ENCODE assay signal across 1 cellular context in the genomic region with DNA sequence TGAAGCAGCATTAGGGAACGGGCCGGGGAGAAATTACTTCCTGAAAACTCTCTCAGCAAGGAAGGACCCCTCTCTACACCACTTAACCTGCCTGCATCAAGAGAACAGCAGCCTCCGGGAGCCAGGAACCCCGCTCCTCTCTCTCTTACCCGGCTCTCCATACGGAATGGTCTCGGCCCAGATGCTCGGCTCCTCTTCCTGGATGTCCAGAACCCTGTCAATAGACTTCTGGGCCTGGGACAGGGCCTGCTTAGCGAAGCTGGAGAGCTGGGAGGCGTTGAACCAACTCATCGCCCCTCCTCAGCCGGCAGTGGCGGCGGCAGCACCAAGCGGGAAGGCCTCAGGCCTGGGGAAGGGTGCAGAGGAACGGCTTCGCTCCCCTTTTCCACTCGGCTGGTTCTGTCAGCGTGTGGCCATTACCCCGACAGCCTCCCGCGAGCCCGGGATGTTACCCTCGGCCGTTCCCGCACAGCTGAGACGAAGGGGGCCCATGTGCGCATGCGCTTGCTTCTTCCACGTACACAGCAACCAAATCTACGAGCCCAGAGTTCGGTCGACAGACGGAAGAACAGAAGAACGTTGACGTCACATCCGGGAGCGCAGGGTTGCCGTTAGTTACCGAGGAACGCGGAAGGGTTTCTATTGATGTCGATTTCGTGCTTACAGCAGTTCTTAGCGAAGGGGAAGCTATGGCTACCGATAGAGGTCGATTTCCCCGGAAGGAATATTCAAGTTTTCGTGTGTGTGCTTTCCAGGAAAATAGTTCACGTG.
TF ChIP-seq lines count a peak whose summit lies in the region.

A gene with protein sequence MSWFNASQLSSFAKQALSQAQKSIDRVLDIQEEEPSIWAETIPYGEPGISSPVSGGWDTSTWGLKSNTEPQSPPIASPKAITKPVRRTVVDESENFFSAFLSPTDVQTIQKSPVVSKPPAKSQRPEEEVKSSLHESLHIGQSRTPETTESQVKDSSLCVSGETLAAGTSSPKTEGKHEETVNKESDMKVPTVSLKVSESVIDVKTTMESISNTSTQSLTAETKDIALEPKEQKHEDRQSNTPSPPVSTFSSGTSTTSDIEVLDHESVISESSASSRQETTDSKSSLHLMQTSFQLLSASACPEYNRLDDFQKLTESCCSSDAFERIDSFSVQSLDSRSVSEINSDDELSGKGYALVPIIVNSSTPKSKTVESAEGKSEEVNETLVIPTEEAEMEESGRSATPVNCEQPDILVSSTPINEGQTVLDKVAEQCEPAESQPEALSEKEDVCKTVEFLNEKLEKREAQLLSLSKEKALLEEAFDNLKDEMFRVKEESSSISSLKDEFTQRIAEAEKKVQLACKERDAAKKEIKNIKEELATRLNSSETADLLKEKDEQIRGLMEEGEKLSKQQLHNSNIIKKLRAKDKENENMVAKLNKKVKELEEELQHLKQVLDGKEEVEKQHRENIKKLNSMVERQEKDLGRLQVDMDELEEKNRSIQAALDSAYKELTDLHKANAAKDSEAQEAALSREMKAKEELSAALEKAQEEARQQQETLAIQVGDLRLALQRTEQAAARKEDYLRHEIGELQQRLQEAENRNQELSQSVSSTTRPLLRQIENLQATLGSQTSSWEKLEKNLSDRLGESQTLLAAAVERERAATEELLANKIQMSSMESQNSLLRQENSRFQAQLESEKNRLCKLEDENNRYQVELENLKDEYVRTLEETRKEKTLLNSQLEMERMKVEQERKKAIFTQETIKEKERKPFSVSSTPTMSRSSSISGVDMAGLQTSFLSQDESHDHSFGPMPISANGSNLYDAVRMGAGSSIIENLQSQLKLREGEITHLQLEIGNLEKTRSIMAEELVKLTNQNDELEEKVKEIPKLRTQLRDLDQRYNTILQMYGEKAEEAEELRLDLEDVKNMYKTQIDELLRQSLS (minus strand): TSS at position 538 of the 771 bp plus-strand sequence. CDS start 247 bp downstream, at position 291.

TF ChIP-seq in K562, 482 proteins besides CTCF, POLR2A, EP300 and RAD21 (continued from another document and continues in another):
- TF ChIP-seq, protein P1, sequence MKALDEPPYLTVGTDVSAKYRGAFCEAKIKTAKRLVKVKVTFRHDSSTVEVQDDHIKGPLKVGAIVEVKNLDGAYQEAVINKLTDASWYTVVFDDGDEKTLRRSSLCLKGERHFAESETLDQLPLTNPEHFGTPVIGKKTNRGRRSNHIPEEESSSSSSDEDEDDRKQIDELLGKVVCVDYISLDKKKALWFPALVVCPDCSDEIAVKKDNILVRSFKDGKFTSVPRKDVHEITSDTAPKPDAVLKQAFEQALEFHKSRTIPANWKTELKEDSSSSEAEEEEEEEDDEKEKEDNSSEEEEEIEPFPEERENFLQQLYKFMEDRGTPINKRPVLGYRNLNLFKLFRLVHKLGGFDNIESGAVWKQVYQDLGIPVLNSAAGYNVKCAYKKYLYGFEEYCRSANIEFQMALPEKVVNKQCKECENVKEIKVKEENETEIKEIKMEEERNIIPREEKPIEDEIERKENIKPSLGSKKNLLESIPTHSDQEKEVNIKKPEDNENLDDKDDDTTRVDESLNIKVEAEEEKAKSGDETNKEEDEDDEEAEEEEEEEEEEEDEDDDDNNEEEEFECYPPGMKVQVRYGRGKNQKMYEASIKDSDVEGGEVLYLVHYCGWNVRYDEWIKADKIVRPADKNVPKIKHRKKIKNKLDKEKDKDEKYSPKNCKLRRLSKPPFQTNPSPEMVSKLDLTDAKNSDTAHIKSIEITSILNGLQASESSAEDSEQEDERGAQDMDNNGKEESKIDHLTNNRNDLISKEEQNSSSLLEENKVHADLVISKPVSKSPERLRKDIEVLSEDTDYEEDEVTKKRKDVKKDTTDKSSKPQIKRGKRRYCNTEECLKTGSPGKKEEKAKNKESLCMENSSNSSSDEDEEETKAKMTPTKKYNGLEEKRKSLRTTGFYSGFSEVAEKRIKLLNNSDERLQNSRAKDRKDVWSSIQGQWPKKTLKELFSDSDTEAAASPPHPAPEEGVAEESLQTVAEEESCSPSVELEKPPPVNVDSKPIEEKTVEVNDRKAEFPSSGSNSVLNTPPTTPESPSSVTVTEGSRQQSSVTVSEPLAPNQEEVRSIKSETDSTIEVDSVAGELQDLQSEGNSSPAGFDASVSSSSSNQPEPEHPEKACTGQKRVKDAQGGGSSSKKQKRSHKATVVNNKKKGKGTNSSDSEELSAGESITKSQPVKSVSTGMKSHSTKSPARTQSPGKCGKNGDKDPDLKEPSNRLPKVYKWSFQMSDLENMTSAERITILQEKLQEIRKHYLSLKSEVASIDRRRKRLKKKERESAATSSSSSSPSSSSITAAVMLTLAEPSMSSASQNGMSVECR (CRISPR knock-in tag; IDR thresholded peaks at IDR 0.05) = peak; percentile 72; the same call in 1 of the 2 replicates
- TF ChIP-seq HNRNPUL1 (IDR thresholded peaks at IDR 0.05; ENCODE audit: low read length) = no peak
- TF ChIP-seq MYNN (IDR thresholded peaks at IDR 0.05) = no peak
- TF ChIP-seq MYNN (CRISPR knock-in tag; IDR thresholded peaks at IDR 0.05) = no peak
- TF ChIP-seq, protein P2, sequence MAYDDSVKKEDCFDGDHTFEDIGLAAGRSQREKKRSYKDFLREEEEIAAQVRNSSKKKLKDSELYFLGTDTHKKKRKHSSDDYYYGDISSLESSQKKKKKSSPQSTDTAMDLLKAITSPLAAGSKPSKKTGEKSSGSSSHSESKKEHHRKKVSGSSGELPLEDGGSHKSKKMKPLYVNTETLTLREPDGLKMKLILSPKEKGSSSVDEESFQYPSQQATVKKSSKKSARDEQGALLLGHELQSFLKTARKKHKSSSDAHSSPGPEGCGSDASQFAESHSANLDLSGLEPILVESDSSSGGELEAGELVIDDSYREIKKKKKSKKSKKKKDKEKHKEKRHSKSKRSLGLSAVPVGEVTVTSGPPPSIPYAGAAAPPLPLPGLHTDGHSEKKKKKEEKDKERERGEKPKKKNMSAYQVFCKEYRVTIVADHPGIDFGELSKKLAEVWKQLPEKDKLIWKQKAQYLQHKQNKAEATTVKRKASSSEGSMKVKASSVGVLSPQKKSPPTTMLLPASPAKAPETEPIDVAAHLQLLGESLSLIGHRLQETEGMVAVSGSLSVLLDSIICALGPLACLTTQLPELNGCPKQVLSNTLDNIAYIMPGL (CRISPR knock-in tag; IDR thresholded peaks at IDR 0.05) = 0 out of 2 replicates have a peak, but pooled peaks have one; percentile 71
- TF ChIP-seq ZNF431 (CRISPR knock-in tag; IDR thresholded peaks at IDR 0.05) = no peak
- TF ChIP-seq ARID2 (IDR thresholded peaks at IDR 0.05) = no peak
- TF ChIP-seq SMAD1 (IDR thresholded peaks at IDR 0.05; ENCODE audit: low read depth, low read length, partially characterized antibody) = no peak
- TF ChIP-seq, protein P3, sequence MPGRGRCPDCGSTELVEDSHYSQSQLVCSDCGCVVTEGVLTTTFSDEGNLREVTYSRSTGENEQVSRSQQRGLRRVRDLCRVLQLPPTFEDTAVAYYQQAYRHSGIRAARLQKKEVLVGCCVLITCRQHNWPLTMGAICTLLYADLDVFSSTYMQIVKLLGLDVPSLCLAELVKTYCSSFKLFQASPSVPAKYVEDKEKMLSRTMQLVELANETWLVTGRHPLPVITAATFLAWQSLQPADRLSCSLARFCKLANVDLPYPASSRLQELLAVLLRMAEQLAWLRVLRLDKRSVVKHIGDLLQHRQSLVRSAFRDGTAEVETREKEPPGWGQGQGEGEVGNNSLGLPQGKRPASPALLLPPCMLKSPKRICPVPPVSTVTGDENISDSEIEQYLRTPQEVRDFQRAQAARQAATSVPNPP (IDR thresholded peaks at IDR 0.05; ENCODE audit: borderline replicate concordance, insufficient read depth, insufficient read length) = no peak
- no peak for TF ChIP-seq ZNF143 (CRISPR knock-in tag; IDR thresholded peaks at IDR 0.05)
- no peak for TF ChIP-seq PRMT5 (CRISPR knock-in tag; IDR thresholded peaks at IDR 0.05)
- no peak for TF ChIP-seq CBX5 (IDR thresholded peaks at IDR 0.05; ENCODE audit: borderline replicate concordance, low read depth)
- no peak for TF ChIP-seq CTBP1 (IDR thresholded peaks at IDR 0.05; ENCODE audit: borderline replicate concordance)
- no peak for TF ChIP-seq NR2F6 (CRISPR knock-in tag; IDR thresholded peaks at IDR 0.05)
- TF ChIP-seq SRSF7 (optimal IDR thresholded peaks at IDR 0.05; ENCODE audit: low read depth, low read length) = no peak
- no peak for TF ChIP-seq ILF3 (IDR thresholded peaks at IDR 0.05; ENCODE audit: borderline replicate concordance)
- no peak for TF ChIP-seq FOXM1 (IDR thresholded peaks at IDR 0.05; ENCODE audit: low read depth)
- TF ChIP-seq FOXM1 (CRISPR knock-in tag; IDR thresholded peaks at IDR 0.05; ENCODE audit: low read depth) = no peak
- no peak for TF ChIP-seq NFIC (IDR thresholded peaks at IDR 0.05)
- no peak for TF ChIP-seq MAFG (tag; conservative IDR thresholded peaks at IDR 0.05)
- TF ChIP-seq, protein P4, sequence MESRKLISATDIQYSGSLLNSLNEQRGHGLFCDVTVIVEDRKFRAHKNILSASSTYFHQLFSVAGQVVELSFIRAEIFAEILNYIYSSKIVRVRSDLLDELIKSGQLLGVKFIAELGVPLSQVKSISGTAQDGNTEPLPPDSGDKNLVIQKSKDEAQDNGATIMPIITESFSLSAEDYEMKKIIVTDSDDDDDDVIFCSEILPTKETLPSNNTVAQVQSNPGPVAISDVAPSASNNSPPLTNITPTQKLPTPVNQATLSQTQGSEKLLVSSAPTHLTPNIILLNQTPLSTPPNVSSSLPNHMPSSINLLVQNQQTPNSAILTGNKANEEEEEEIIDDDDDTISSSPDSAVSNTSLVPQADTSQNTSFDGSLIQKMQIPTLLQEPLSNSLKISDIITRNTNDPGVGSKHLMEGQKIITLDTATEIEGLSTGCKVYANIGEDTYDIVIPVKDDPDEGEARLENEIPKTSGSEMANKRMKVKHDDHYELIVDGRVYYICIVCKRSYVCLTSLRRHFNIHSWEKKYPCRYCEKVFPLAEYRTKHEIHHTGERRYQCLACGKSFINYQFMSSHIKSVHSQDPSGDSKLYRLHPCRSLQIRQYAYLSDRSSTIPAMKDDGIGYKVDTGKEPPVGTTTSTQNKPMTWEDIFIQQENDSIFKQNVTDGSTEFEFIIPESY (CRISPR knock-in tag; IDR thresholded peaks at IDR 0.05) = no peak
- no peak for TF ChIP-seq DNMT1 (IDR thresholded peaks at IDR 0.05)
- no peak for TF ChIP-seq GTF2A2 (tag; IDR thresholded peaks at IDR 0.05)
- TF ChIP-seq, protein P5, sequence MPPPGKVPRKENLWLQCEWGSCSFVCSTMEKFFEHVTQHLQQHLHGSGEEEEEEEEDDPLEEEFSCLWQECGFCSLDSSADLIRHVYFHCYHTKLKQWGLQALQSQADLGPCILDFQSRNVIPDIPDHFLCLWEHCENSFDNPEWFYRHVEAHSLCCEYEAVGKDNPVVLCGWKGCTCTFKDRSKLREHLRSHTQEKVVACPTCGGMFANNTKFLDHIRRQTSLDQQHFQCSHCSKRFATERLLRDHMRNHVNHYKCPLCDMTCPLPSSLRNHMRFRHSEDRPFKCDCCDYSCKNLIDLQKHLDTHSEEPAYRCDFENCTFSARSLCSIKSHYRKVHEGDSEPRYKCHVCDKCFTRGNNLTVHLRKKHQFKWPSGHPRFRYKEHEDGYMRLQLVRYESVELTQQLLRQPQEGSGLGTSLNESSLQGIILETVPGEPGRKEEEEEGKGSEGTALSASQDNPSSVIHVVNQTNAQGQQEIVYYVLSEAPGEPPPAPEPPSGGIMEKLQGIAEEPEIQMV (tag; conservative IDR thresholded peaks at IDR 0.05; ENCODE audit: low read depth) = no peak
- no peak for TF ChIP-seq KAT2B (IDR thresholded peaks at IDR 0.05; ENCODE audit: low read depth, low read length)
- no peak for TF ChIP-seq MTA1 (IDR thresholded peaks at IDR 0.05; ENCODE audit: borderline replicate concordance)
- TF ChIP-seq, protein P6, sequence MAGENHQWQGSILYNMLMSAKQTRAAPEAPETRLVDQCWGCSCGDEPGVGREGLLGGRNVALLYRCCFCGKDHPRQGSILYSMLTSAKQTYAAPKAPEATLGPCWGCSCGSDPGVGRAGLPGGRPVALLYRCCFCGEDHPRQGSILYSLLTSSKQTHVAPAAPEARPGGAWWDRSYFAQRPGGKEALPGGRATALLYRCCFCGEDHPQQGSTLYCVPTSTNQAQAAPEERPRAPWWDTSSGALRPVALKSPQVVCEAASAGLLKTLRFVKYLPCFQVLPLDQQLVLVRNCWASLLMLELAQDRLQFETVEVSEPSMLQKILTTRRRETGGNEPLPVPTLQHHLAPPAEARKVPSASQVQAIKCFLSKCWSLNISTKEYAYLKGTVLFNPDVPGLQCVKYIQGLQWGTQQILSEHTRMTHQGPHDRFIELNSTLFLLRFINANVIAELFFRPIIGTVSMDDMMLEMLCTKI (IDR thresholded peaks at IDR 0.05; ENCODE audit: partially characterized antibody) = no peak
- TF ChIP-seq HEY1 (CRISPR knock-in tag; IDR thresholded peaks at IDR 0.05; ENCODE audit: borderline replicate concordance) = no peak
- no peak for TF ChIP-seq PURB (CRISPR knock-in tag; IDR thresholded peaks at IDR 0.05; ENCODE audit: low read depth)
- TF ChIP-seq NR3C1 (CRISPR knock-in tag; IDR thresholded peaks at IDR 0.05) = no peak
- peak; percentile 75 for TF ChIP-seq PHF20 (IDR thresholded peaks at IDR 0.05; ENCODE audit: partially characterized antibody)
- no peak for TF ChIP-seq ZNF134 (CRISPR knock-in tag; conservative IDR thresholded peaks at IDR 0.05)
- TF ChIP-seq CSDE1 (IDR thresholded peaks at IDR 0.05) = peak in 1 of 2 experiments; percentile 84; a peak in 2 of 4 replicates
- TF ChIP-seq SRSF1 (IDR thresholded peaks at IDR 0.05; ENCODE audit: low read depth, low read length) = no peak
- TF ChIP-seq CHD1 (IDR thresholded peaks at IDR 0.05; ENCODE audit: low read length) = no peak
- TF ChIP-seq, protein P7, sequence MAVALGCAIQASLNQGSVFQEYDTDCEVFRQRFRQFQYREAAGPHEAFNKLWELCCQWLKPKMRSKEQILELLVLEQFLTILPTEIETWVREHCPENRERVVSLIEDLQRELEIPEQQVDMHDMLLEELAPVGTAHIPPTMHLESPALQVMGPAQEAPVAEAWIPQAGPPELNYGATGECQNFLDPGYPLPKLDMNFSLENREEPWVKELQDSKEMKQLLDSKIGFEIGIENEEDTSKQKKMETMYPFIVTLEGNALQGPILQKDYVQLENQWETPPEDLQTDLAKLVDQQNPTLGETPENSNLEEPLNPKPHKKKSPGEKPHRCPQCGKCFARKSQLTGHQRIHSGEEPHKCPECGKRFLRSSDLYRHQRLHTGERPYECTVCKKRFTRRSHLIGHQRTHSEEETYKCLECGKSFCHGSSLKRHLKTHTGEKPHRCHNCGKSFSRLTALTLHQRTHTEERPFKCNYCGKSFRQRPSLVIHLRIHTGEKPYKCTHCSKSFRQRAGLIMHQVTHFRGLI (CRISPR knock-in tag; IDR thresholded peaks at IDR 0.05) = no peak
- TF ChIP-seq, protein P8, sequence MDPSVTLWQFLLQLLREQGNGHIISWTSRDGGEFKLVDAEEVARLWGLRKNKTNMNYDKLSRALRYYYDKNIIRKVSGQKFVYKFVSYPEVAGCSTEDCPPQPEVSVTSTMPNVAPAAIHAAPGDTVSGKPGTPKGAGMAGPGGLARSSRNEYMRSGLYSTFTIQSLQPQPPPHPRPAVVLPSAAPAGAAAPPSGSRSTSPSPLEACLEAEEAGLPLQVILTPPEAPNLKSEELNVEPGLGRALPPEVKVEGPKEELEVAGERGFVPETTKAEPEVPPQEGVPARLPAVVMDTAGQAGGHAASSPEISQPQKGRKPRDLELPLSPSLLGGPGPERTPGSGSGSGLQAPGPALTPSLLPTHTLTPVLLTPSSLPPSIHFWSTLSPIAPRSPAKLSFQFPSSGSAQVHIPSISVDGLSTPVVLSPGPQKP (CRISPR knock-in tag; IDR thresholded peaks at IDR 0.05) = no peak
- peak; percentile 73 for TF ChIP-seq MXI1 (IDR thresholded peaks at IDR 0.05; ENCODE audit: low read depth, low read length)
- TF ChIP-seq, protein P9, sequence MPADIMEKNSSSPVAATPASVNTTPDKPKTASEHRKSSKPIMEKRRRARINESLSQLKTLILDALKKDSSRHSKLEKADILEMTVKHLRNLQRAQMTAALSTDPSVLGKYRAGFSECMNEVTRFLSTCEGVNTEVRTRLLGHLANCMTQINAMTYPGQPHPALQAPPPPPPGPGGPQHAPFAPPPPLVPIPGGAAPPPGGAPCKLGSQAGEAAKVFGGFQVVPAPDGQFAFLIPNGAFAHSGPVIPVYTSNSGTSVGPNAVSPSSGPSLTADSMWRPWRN (IDR thresholded peaks at IDR 0.05; ENCODE audit: low read depth) = no peak
- no peak for TF ChIP-seq POU5F1 (IDR thresholded peaks at IDR 0.05; ENCODE audit: borderline replicate concordance, low read depth, low read length, partially characterized antibody)
